Comparison of ENCODE assay signal across 25 cellular contexts in the genomic region with DNA sequence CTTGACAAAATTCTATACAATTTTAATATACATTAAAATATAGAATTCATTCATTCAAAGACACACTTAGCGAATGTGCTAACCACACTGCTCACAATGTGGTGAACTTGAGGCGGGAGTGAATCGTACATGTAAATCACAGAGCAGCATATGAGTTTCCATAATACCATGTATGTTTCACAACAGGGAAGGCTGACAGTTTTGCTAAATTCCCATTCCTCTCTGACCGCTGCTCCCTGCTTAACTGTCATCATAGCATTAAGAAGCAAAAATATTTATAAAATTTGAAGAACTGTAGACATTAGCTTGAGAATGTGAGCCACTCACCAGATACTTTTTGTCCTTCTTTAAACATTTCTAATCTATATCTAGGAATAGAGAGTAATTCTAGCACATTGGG.
"Had no signal": no experiment of that assay in that cellular context is flagged by ENCODE, and none has a peak within 500 bp of the region (broad histone marks: within the 10 kb centered on the region; RNA-seq: fewer than 3 reads in every experiment).

No MANE protein-coding gene starts in this region.

- DNase-seq: activated CD4-positive, alpha-beta T cell treated with anti-CD3 and anti-CD28 coated beads for 48 hours; activated CD4-positive, alpha-beta T cell treated with anti-CD3 and anti-CD28 coated beads, Interleukin-2, amount 50 U/mL, for 48 hours; activated CD8-positive, alpha-beta memory T cell treated with anti-CD3 and anti-CD28 coated beads for 24 hours; activated effector memory CD4-positive, alpha-beta T cell treated with anti-CD3 and anti-CD28 coated beads, Interleukin-2, amount 50 U/mL, for 16 hours; activated naive CD4-positive, alpha-beta T cell treated with anti-CD3 and anti-CD28 coated beads for 36 hours; activated naive CD8-positive, alpha-beta T cell treated with anti-CD3 and anti-CD28 coated beads for 36 hours; activated T-cell treated with anti-CD3 and anti-CD28 coated beads, Interleukin-2, amount 50 U/mL, for 1 hour; amniotic stem cell; brain microvascular endothelial cell; gastrocnemius medialis; glutamatergic neuron; left cardiac atrium; left ventricle myocardium superior; mucosa of descending colon; nephron progenitor cell; retina; small intestine; stimulated activated CD4-positive, alpha-beta T cell treated with anti-CD3 and anti-CD28 coated beads, Interleukin-4, amount 100 ng/mL, for 4 hours; stimulated activated CD8-positive, alpha-beta memory T cell treated with anti-CD3 and anti-CD28 coated beads, Interleukin-4, amount 100 ng/mL, for 48 hours; stimulated activated naive CD8-positive, alpha-beta T cell treated with anti-CD3 and anti-CD28 coated beads, Interleukin-15, amount 100 ng/mL, for 72 hours; substantia nigra; T-cell; upper lobe of left lung had no signal

- ATAC-seq: gastrocnemius medialis; left cardiac atrium; left ventricle myocardium superior; mucosa of descending colon; sciatic nerve; stimulated activated memory B cell treated with anti-CD40 and anti-IgM and Interleukin-4, amounts not matched to agents 10 μg/mL and 1 μg/mL and 100 μg/mL, for 72 hours; stimulated activated naive CD8-positive, alpha-beta T cell treated with anti-CD3 and anti-CD28 coated beads, Interleukin-15, amount 100 ng/mL, for 72 hours; T-cell had no signal
